In the genomic region with DNA sequence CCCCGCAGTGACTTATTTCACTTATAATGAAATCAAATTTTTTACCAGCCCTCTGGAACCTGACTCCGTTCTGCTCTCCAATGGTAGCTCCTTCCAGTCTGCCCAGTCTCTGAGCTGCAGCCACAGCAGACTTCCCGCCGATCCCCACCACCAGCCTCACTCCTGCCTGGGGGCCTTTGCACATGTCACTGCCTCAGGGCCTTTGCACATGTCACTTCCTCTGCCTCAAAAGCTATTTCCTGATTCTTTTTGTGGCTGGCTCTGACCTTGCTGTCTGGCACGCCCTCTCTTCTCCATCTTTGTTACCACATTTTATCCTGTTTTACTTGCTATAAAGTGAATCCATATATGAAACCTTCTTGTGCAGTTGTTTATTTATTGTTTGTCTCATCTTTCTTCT, we compare ENCODE assay signal across 1 cellular context.
TF ChIP-seq lines count a peak whose summit lies in the region.

No MANE protein-coding gene starts in this region.

TF ChIP-seq in HEK293, 187 proteins besides CTCF, POLR2A, EP300 and RAD21:
- no peak for TF ChIP-seq ZBTB21 (tag by site-specific recombination; IDR thresholded peaks at IDR 0.05)
- no peak for TF ChIP-seq ZNF121 (tag by site-specific recombination; IDR thresholded peaks at IDR 0.05)
- peak; percentile 68 for TF ChIP-seq ZNF623 (tag by site-specific recombination; IDR thresholded peaks at IDR 0.05)
TF ChIP-seq in HEK293: peak in this region for 1.
